In genomic region chr1:144031550-144031949, GRCh38 we compare ENCODE assay signal across 9 cellular contexts. TPM values are rescaled to one million over a fixed set of nuclear protein-coding genes. Genes with fewer than 3 reads are reported as not detected.
A peak's percentile ranks its signal among the peaks of the same experiment; 100 is the strongest.
DNase-seq lines count a peak whose midpoint lies in the region; ATAC-seq and TF ChIP-seq lines count a peak whose summit lies in the region.
"Not testable (repeated sequence)": the region's sequence is repeated elsewhere in the genome, so short reads cannot be mapped to it uniquely, and the experiment has no call there.
"Had no signal": no experiment of that assay in that cellular context is flagged by ENCODE, and none has a peak within 500 bp of the region (broad histone marks: within the 10 kb centered on the region; RNA-seq: fewer than 3 reads in every experiment).

No MANE protein-coding gene starts in this region.

- not testable (repeated sequence) for H3K4me3 Mint-ChIP-seq in HFFc6, WTC11

- H3K9me3 Mint-ChIP-seq in HFFc6, WTC11: not testable (repeated sequence)

- not testable (repeated sequence) for H3K4me3 ChIP-seq in MG63; RWPE2 (ENCODE audit: severe bottlenecking); right lobe of liver

- not testable (repeated sequence) for H3K27me3 ChIP-seq in MG63; RWPE2 (ENCODE audit: insufficient read depth, poor library complexity, severe bottlenecking); foreskin keratinocyte; right lobe of liver

- not testable (repeated sequence) for H3K27me3 Mint-ChIP-seq in HFFc6 (ENCODE audit: insufficient read depth); WTC11 (ENCODE audit: low read depth)

- H3K27ac Mint-ChIP-seq in HFFc6, WTC11: not testable (repeated sequence)

- DNase-seq in HFFc6 (peak; percentile 60), MG63 (peak; percentile 7)
- DNase-seq in RWPE2 (ENCODE audit: low spot score); WTC11 (ENCODE audit: low spot score); foreskin keratinocyte; right lobe of liver: not testable (repeated sequence)

- WGBS in right lobe of liver (ENCODE audit: insufficient coverage, low coverage, low lambda C conversion rate, missing lambda C conversion rate): no CpG with 5 or more reads among the region's 2 CpGs

- not testable (repeated sequence) for H3K9me3 ChIP-seq in MG63; RWPE2 (ENCODE audit: severe bottlenecking); right lobe of liver

- not testable (repeated sequence) for TF ChIP-seq POLR2A in right lobe of liver (IDR thresholded peaks at IDR 0.05)

- CTCF ChIA-PET in WTC11 (lab: Charles Lee): not testable (repeated sequence)

- H3K4me1 Mint-ChIP-seq in HFFc6 (ENCODE audit: low read depth); WTC11: not testable (repeated sequence)

- intact Hi-C loops in right lobe of liver (cut with DNase I): not testable (repeated sequence)

- not testable (repeated sequence) for H3K36me3 Mint-ChIP-seq in HFFc6 (ENCODE audit: low read depth); WTC11

- ATAC-seq in RWPE2 (ENCODE audit: low read depth) (peak; percentile 93), WTC11 (peak; percentile 56), foreskin keratinocyte (peak; percentile 65), right lobe of liver (peak; percentile 28 to 43 (median 34))

- not testable (repeated sequence) for H3K36me3 ChIP-seq in MG63; RWPE2 (ENCODE audit: low read depth); right lobe of liver

- not testable (repeated sequence) for H3K27ac ChIP-seq in RWPE2 (ENCODE audit: poor library complexity, severe bottlenecking); foreskin keratinocyte; right lobe of liver

- not testable (repeated sequence) for H3K4me1 ChIP-seq in RWPE2 (ENCODE audit: insufficient read depth, poor library complexity, severe bottlenecking); foreskin keratinocyte; right lobe of liver

- POLR2A ChIA-PET in WTC11 (lab: Charles Lee): not testable (repeated sequence)

- TF ChIP-seq CTCF in HFFc6 (IDR thresholded peaks at IDR 0.05); RWPE2 (IDR thresholded peaks at IDR 0.05; ENCODE audit: poor library complexity, severe bottlenecking); WTC11 (IDR thresholded peaks at IDR 0.05); foreskin keratinocyte (conservative IDR thresholded peaks at IDR 0.05); right lobe of liver (IDR thresholded peaks at IDR 0.05): not testable (repeated sequence)

RNA-seq across cellular contexts. Expression of gene FAM72C, which starts 59.8 kb away (rescaled TPM):
- total RNA-seq in HFFc6 (2021; fragmentation: NEBNext Ultra II Directional; extraction: Animal tissue kit (Norgen Biotek cat#: 25700)): 1 to 10 TPM; 1.7 to 3.6 (median 3.1) TPM
- total RNA-seq in MG63 (2014; rRNA removed; shearing (Covaris generic); ENCODE audit: low replicate concordance): 0.89 and 4.1 TPM in 2 replicates
- total RNA-seq in WTC11 (2021) (14.7 to 17.5 TPM (median 15.7 TPM) in 3 replicates), foreskin keratinocyte (2.9 and 6.2 TPM in 2 replicates), right lobe of liver (under 1 TPM in 2 of 6 experiments, not detected in 4; 0.17 to 0.20 TPM)
- 1.9 and 5.4 TPM in 2 replicates for polyA plus RNA-seq in foreskin keratinocyte
- total RNA-seq: CD4-positive, CD25-positive, alpha-beta regulatory T cell had no signal
- polyA plus RNA-seq: CD4-positive, alpha-beta memory T cell; CD8-positive, alpha-beta memory T cell had no signal

Comparison
In these comparisons a context has a peak if more than half of its experiments do, and no peak if none do; other contexts are left out.
1. ATAC-seq: peak in every context shown above with its lines; median percentile 93 in RWPE2; 65 in foreskin keratinocyte; 56 in WTC11; 34 in right lobe of liver.